In genomic region chr1:53628286-53628955, GRCh38 we compare ENCODE assay signal across 21 cellular contexts.
"Had no signal": no experiment of that assay in that cellular context is flagged by ENCODE, and none has a peak within 500 bp of the region (broad histone marks: within the 10 kb centered on the region; RNA-seq: fewer than 3 reads in every experiment).

No MANE protein-coding gene starts in this region.

- H3K9me3 Mint-ChIP-seq: activated CD8-positive, alpha-beta T cell treated with anti-CD3 and anti-CD28 coated beads for 36 hours; activated naive CD4-positive, alpha-beta T cell treated with anti-CD3 and anti-CD28 coated beads for 36 hours; activated naive CD8-positive, alpha-beta T cell treated with anti-CD3 and anti-CD28 coated beads, Interleukin-2, amount 10 ng/mL, durations not matched to agents 7 days and 5 days; activated T-helper 2 cell treated with anti-CD3 and anti-CD28 coated beads, Interferon-gamma antibody, Interleukin-2, Interleukin-4, amounts not matched to agents 10 μg/mL and 5 μg/mL and 100 μg/mL, durations not matched to agents 14 hours and 24 hours and 36 hours; neural crest cell; T-cell; T-helper 2 cell treated with Interferon-gamma antibody and Interleukin-4, amounts not matched to agents 5 μg/mL and 100 μg/mL, for 36 hours had no signal

- H3K27ac ChIP-seq: thyroid gland had no signal

- H3K4me1 Mint-ChIP-seq: activated CD4-positive, alpha-beta T cell treated with anti-CD3 and anti-CD28 coated beads for 36 hours; activated naive CD8-positive, alpha-beta T cell treated with anti-CD3 and anti-CD28 coated beads, Interleukin-2, amount 10 ng/mL, durations not matched to agents 7 days and 5 days; naive thymus-derived CD4-positive, alpha-beta T cell; neural crest cell; T-cell had no signal

- H3K4me3 Mint-ChIP-seq: activated CD4-positive, alpha-beta T cell treated with anti-CD3 and anti-CD28 coated beads for 36 hours; activated CD8-positive, alpha-beta T cell treated with anti-CD3 and anti-CD28 coated beads for 36 hours; activated naive CD4-positive, alpha-beta T cell treated with anti-CD3 and anti-CD28 coated beads for 36 hours; activated naive CD8-positive, alpha-beta T cell treated with anti-CD3 and anti-CD28 coated beads, Interleukin-2, amount 10 ng/mL, durations not matched to agents 7 days and 5 days; naive thymus-derived CD4-positive, alpha-beta T cell; neural crest cell; T-cell; T-helper 2 cell treated with Interferon-gamma antibody and Interleukin-4, amounts not matched to agents 5 μg/mL and 100 μg/mL, for 36 hours had no signal

- H3K27ac Mint-ChIP-seq: activated CD4-positive, alpha-beta T cell treated with anti-CD3 and anti-CD28 coated beads for 36 hours; activated CD8-positive, alpha-beta T cell treated with anti-CD3 and anti-CD28 coated beads for 36 hours; activated naive CD4-positive, alpha-beta T cell treated with anti-CD3 and anti-CD28 coated beads for 36 hours; activated naive CD8-positive, alpha-beta T cell treated with anti-CD3 and anti-CD28 coated beads, Interleukin-2, amount 10 ng/mL, durations not matched to agents 7 days and 5 days; activated T-helper 2 cell treated with anti-CD3 and anti-CD28 coated beads, Interferon-gamma antibody, Interleukin-2, Interleukin-4, amounts not matched to agents 10 μg/mL and 5 μg/mL and 100 μg/mL, durations not matched to agents 14 hours and 24 hours and 36 hours; naive thymus-derived CD4-positive, alpha-beta T cell; progenitor cell of endocrine pancreas; T-cell; T-helper 2 cell treated with Interferon-gamma antibody and Interleukin-4, amounts not matched to agents 5 μg/mL and 100 μg/mL, for 36 hours had no signal

- H3K27me3 Mint-ChIP-seq: activated CD4-positive, alpha-beta T cell treated with anti-CD3 and anti-CD28 coated beads for 36 hours; activated CD8-positive, alpha-beta T cell treated with anti-CD3 and anti-CD28 coated beads for 36 hours had no signal

- H3K36me3 Mint-ChIP-seq: activated naive CD8-positive, alpha-beta T cell treated with anti-CD3 and anti-CD28 coated beads, Interleukin-2, amount 10 ng/mL, durations not matched to agents 7 days and 5 days; naive thymus-derived CD4-positive, alpha-beta T cell; T-cell had no signal

- H3K4me3 ChIP-seq: lung, thyroid gland had no signal

- DNase-seq: activated CD4-positive, alpha-beta T cell treated with anti-CD3 and anti-CD28 coated beads for 36 hours; activated CD8-positive, alpha-beta T cell treated with anti-CD3 and anti-CD28 coated beads for 36 hours; activated naive CD4-positive, alpha-beta T cell treated with anti-CD3 and anti-CD28 coated beads for 36 hours; activated naive CD8-positive, alpha-beta T cell treated with anti-CD3 and anti-CD28 coated beads, Interleukin-2, amount 10 ng/mL, durations not matched to agents 7 days and 5 days; activated T-cell treated with anti-CD3 and anti-CD28 coated beads, Interleukin-2, amount 50 U/mL, for 1 hour; amniotic stem cell; cerebellar nuclear complex; cortex of kidney; foreskin fibroblast; kidney; occipital lobe; stimulated activated CD4-positive, alpha-beta T cell treated with anti-CD3 and anti-CD28 coated beads, Interleukin-4, amount 100 ng/mL, for 24 hours; stimulated activated naive CD4-positive, alpha-beta T cell treated with Interleukin-2 at 50 U/mL for 16 hours; T-cell; thyroid gland had no signal
